Comparison of ENCODE assay signal across 15 cellular contexts in genomic region chr3:7489417-7489816, GRCh38.
DNase-seq lines count a peak whose midpoint lies in the region; ATAC-seq, FAIRE-seq and TF ChIP-seq lines count a peak whose summit lies in the region.
"Had no signal": no experiment of that assay in that cellular context is flagged by ENCODE, and none has a peak within 500 bp of the region (broad histone marks: within the 10 kb centered on the region; RNA-seq: fewer than 3 reads in every experiment).

No MANE protein-coding gene starts in this region.

- peaks cover 6% of the 10 kb centered on the region for H3K36me3 Mint-ChIP-seq in MCF 10A (ENCODE audit: insufficient read depth, unreplicated experiment)
- no peaks in the 10 kb centered on the region for H3K36me3 Mint-ChIP-seq in CD8-positive, alpha-beta T cell
- H3K36me3 Mint-ChIP-seq: IgD-negative memory B cell had no signal

- no peak for FAIRE-seq in endothelial cell of umbilical vein (lab: Jason Lieb, UNC)
- FAIRE-seq: H54 had no signal

- H3K27ac ChIP-seq in breast epithelium = no peak overlapping the region
- no peak overlapping the region for H3K27ac ChIP-seq in RWPE2 (ENCODE audit: poor library complexity, severe bottlenecking)
- no peak overlapping the region for H3K27ac ChIP-seq in endothelial cell of umbilical vein (ENCODE audit: insufficient read depth, low read depth, low read length)
- H3K27ac ChIP-seq in CD8-positive, alpha-beta T cell (ENCODE audit: low read depth, low read length) = no peak overlapping the region
- H3K27ac ChIP-seq: BLaER1 treated with 17β-estradiol and CSF1 and Interleukin-3, amounts not matched to agents 10 nM and 100 nM had no signal

- peak overlapping the region; percentile 80 for H2AFZ ChIP-seq in endothelial cell of umbilical vein (ENCODE audit: low read depth, low read length)

- no peak for TF ChIP-seq CTCF in MCF 10A (IDR thresholded peaks at IDR 0.05; ENCODE audit: unreplicated experiment)
- TF ChIP-seq CTCF in breast epithelium (IDR thresholded peaks at IDR 0.05) = no peak
- TF ChIP-seq CTCF in RWPE2 (IDR thresholded peaks at IDR 0.05; ENCODE audit: poor library complexity, severe bottlenecking) = no peak
- no peak for TF ChIP-seq CTCF in endothelial cell of umbilical vein (IDR thresholded peaks at IDR 0.05; ENCODE audit: extremely low read depth in 1 of 2, insufficient read depth in 1 of 2, low read depth in 1 of 2, low read length in 2 of 2)
- TF ChIP-seq CTCF in CD8-positive, alpha-beta T cell (IDR thresholded peaks at IDR 0.05) = no peak

- no peaks in the 10 kb centered on the region for H3K27me3 ChIP-seq in breast epithelium
- no peaks in the 10 kb centered on the region for H3K27me3 ChIP-seq in RWPE2 (ENCODE audit: insufficient read depth, poor library complexity, severe bottlenecking)
- no peaks in the 10 kb centered on the region for H3K27me3 ChIP-seq in endothelial cell of umbilical vein (ENCODE audit: control insufficient read depth in 2 of 2, insufficient read depth in 2 of 2, low read length in 2 of 2)
- no peaks in the 10 kb centered on the region for H3K27me3 ChIP-seq in CD8-positive, alpha-beta T cell (ENCODE audit: insufficient read depth, low read length)
- H3K27me3 ChIP-seq: BLaER1 treated with 17β-estradiol and CSF1 and Interleukin-3, amounts not matched to agents 10 nM and 100 nM had no signal

- intact Hi-C loops in MCF 10A (cut with micrococcal nuclease) (no loop called here), breast epithelium (cut with DNase I; ENCODE audit: low total_unique reads) (no loop called here), endothelial cell of umbilical vein (cut with micrococcal nuclease) (no loop called here)
- intact Hi-C loops in CD8-positive, alpha-beta T cell (cut with DNase I, micrococcal nuclease) = no loop called here

- BruUV-seq in MCF 10A (replicated peaks; lab: Mats Ljungman, UMichigan) (no TSS peak), endothelial cell of umbilical vein (replicated peaks; lab: Mats Ljungman, UMichigan) (no TSS peak)

- H3K9me3 Mint-ChIP-seq in MCF 10A (ENCODE audit: unreplicated experiment) = peaks cover 12% of the 10 kb centered on the region
- H3K9me3 Mint-ChIP-seq in CD8-positive, alpha-beta T cell = peaks cover 4% of the 10 kb centered on the region

- H3K4me1 ChIP-seq in breast epithelium (no peaks in the 10 kb centered on the region), RWPE2 (ENCODE audit: insufficient read depth, poor library complexity, severe bottlenecking) (no peaks in the 10 kb centered on the region), endothelial cell of umbilical vein (ENCODE audit: control insufficient read depth, extremely low read depth, insufficient read depth, low read length) (no peaks in the 10 kb centered on the region)
- no peaks in the 10 kb centered on the region for H3K4me1 ChIP-seq in CD8-positive, alpha-beta T cell (ENCODE audit: insufficient read depth, low read length)
- H3K4me1 ChIP-seq: BLaER1 treated with 17β-estradiol and CSF1 and Interleukin-3, amounts not matched to agents 10 nM and 100 nM had no signal

- H3K36me3 ChIP-seq in breast epithelium = no peaks in the 10 kb centered on the region
- H3K36me3 ChIP-seq in RWPE2 (ENCODE audit: low read depth) = no peaks in the 10 kb centered on the region
- H3K36me3 ChIP-seq in endothelial cell of umbilical vein (ENCODE audit: control insufficient read depth in 2 of 2, extremely low read depth in 1 of 2, insufficient read depth in 2 of 2, low read length in 2 of 2) = no peaks in the 10 kb centered on the region
- no peaks in the 10 kb centered on the region for H3K36me3 ChIP-seq in CD8-positive, alpha-beta T cell (ENCODE audit: insufficient read depth, low read length)
- H3K36me3 ChIP-seq: BLaER1 treated with 17β-estradiol and CSF1 and Interleukin-3, amounts not matched to agents 10 nM and 100 nM had no signal

- no peaks in the 10 kb centered on the region for H3K79me2 ChIP-seq in endothelial cell of umbilical vein (ENCODE audit: control insufficient read depth, insufficient read depth, low read length)

- POLR2A ChIA-PET in MCF 10A (lab: Yijun Ruan, JAX) = no interaction called here
- POLR2A ChIA-PET in endothelial cell of umbilical vein (lab: Charles Lee) = no interaction called here
- POLR2A ChIA-PET in CD8-positive, alpha-beta T cell (lab: Charles Lee) = no interaction called here

- H3K4me3 ChIP-seq in breast epithelium (no peak overlapping the region), RWPE2 (ENCODE audit: severe bottlenecking) (no peak overlapping the region), endothelial cell of umbilical vein (replicated peaks in 1 of 3; ENCODE audit: insufficient read depth in 1 of 3, low read depth in 1 of 3, low read length in 3 of 3) (no peak overlapping the region)
- H3K4me3 ChIP-seq in CD8-positive, alpha-beta T cell (ENCODE audit: low read depth, low read length) = no peak overlapping the region
- H3K4me3 ChIP-seq: BLaER1 treated with 17β-estradiol and CSF1 and Interleukin-3, amounts not matched to agents 10 nM and 100 nM had no signal

- no peak overlapping the region for H3K4me3 Mint-ChIP-seq in MCF 10A (ENCODE audit: unreplicated experiment)
- H3K4me3 Mint-ChIP-seq in CD8-positive, alpha-beta T cell = no peak overlapping the region
- H3K4me3 Mint-ChIP-seq: CD4-positive, alpha-beta T cell; IgD-negative memory B cell had no signal

- DNase-seq in MCF 10A (ENCODE audit: unreplicated experiment) (peak; percentile 42), breast epithelium (ENCODE audit: low spot score in 2 of 2) (no peak), RWPE2 (ENCODE audit: low spot score) (no peak), endothelial cell of umbilical vein (ENCODE audit: low read depth, low spot score) (no peak), dedifferentiated amniotic fluid mesenchymal stem cell (ENCODE audit: extremely low spot score) (no peak)
- DNase-seq in CD8-positive, alpha-beta T cell = no peak
- DNase-seq: 8988T; ACHN; CD4-positive, alpha-beta T cell; DMS153; GF-D8 had no signal

- H3K9me1 ChIP-seq in endothelial cell of umbilical vein (replicated peaks; ENCODE audit: control insufficient read depth, extremely low read depth, insufficient read depth, low read length) = no peaks in the 10 kb centered on the region

- CTCF ChIA-PET in MCF 10A (lab: Yijun Ruan, JAX) = interaction anchor here (1.2 kb wide), 1 partner anchor 11 kb away, joined by 3 read pairs; no protein-coding TSS in a partner anchor
- CTCF ChIA-PET in endothelial cell of umbilical vein (lab: Charles Lee) = no interaction called here
- CTCF ChIA-PET in CD8-positive, alpha-beta T cell (lab: Charles Lee) = no interaction called here

- ATAC-seq in RWPE2 (ENCODE audit: low read depth) (peak; percentile 66), GM21447 (IDR thresholded peaks at IDR 0.05; ENCODE audit: unreplicated experiment) (no peak)
- no peak for ATAC-seq in CD8-positive, alpha-beta T cell

- H3K27ac Mint-ChIP-seq in MCF 10A (ENCODE audit: low read depth, unreplicated experiment) = no peak overlapping the region
- H3K27ac Mint-ChIP-seq in CD8-positive, alpha-beta T cell = no peak overlapping the region
- H3K27ac Mint-ChIP-seq: CD4-positive, alpha-beta T cell; IgD-negative memory B cell had no signal

- no peaks in the 10 kb centered on the region for H4K20me1 ChIP-seq in endothelial cell of umbilical vein (replicated peaks; ENCODE audit: control insufficient read depth, extremely low read depth, insufficient read depth, low read length)
- H4K20me1 ChIP-seq: BLaER1 treated with 17β-estradiol and CSF1 and Interleukin-3, amounts not matched to agents 10 nM and 100 nM had no signal

- TF ChIP-seq POLR2A in breast epithelium (IDR thresholded peaks at IDR 0.05) (no peak), endothelial cell of umbilical vein (IDR thresholded peaks at IDR 0.05; ENCODE audit: low read depth, low read length) (no peak)

- no peak overlapping the region for H3K4me2 ChIP-seq in endothelial cell of umbilical vein (ENCODE audit: insufficient read depth, low read length)
- H3K4me2 ChIP-seq: BLaER1 treated with 17β-estradiol and CSF1 and Interleukin-3, amounts not matched to agents 10 nM and 100 nM had no signal

- H3K27me3 Mint-ChIP-seq in MCF 10A (ENCODE audit: insufficient read depth, unreplicated experiment) = no peaks in the 10 kb centered on the region
- H3K27me3 Mint-ChIP-seq in CD8-positive, alpha-beta T cell (ENCODE audit: low read depth) = no peaks in the 10 kb centered on the region
- H3K27me3 Mint-ChIP-seq: CD4-positive, alpha-beta T cell; IgD-negative memory B cell had no signal

- H3K9ac ChIP-seq in endothelial cell of umbilical vein (replicated peaks; ENCODE audit: extremely low read depth, insufficient read depth, low read length) = no peak overlapping the region
- H3K9ac ChIP-seq: BLaER1 treated with 17β-estradiol and CSF1 and Interleukin-3, amounts not matched to agents 10 nM and 100 nM had no signal

- dilution Hi-C loops in endothelial cell of umbilical vein (cut with MboI; ENCODE audit: extremely low pct_ligation_motif_present, low sequenced_read_pairs) = no loop called here

- peaks cover 13% of the 10 kb centered on the region for H3K4me1 Mint-ChIP-seq in MCF 10A (ENCODE audit: insufficient read depth, unreplicated experiment)
- H3K4me1 Mint-ChIP-seq in CD8-positive, alpha-beta T cell (ENCODE audit: low read depth) = no peaks in the 10 kb centered on the region
- H3K4me1 Mint-ChIP-seq: IgD-negative memory B cell had no signal

- peaks cover 0 to 17% of the 10 kb centered on the region in 2 donors for H3K9me3 ChIP-seq in breast epithelium
- H3K9me3 ChIP-seq in RWPE2 (ENCODE audit: severe bottlenecking) = no peaks in the 10 kb centered on the region
- no peaks in the 10 kb centered on the region for H3K9me3 ChIP-seq in endothelial cell of umbilical vein (replicated peaks; ENCODE audit: control insufficient read depth, insufficient read depth, low read length)
- H3K9me3 ChIP-seq in CD8-positive, alpha-beta T cell (ENCODE audit: low read length) = no peaks in the 10 kb centered on the region

TF ChIP-seq in endothelial cell of umbilical vein, 7 proteins besides CTCF, POLR2A, EP300 and RAD21:
- TF ChIP-seq POLR2AphosphoS5 (IDR thresholded peaks at IDR 0.05; ENCODE audit: insufficient read depth, low read depth, low read length) (no peak), MYC (IDR thresholded peaks at IDR 0.05; ENCODE audit: low read depth, low read length) (no peak), MAX (IDR thresholded peaks at IDR 0.05; ENCODE audit: insufficient read depth, insufficient read length) (no peak)
